ENCODE assay signal across 21 cellular contexts in genomic region chr2:44061876-44062275, GRCh38.
"Had no signal": no experiment of that assay in that cellular context is flagged by ENCODE, and none has a peak within 500 bp of the region (broad histone marks: within the 10 kb centered on the region; RNA-seq: fewer than 3 reads in every experiment).

No MANE protein-coding gene starts in this region.

- ATAC-seq: activated CD8-positive, alpha-beta memory T cell treated with anti-CD3 and anti-CD28 coated beads, Interleukin-2, amount 10 ng/mL, durations not matched to agents 7 days and 5 days; activated CD8-positive, alpha-beta T cell treated with anti-CD3 and anti-CD28 coated beads for 36 hours; activated naive CD8-positive, alpha-beta T cell treated with anti-CD3 and anti-CD28 coated beads, Interleukin-2, amount 50 U/mL, for 24 hours; heart right ventricle; left lung; naive thymus-derived CD8-positive, alpha-beta T cell had no signal

- H3K9me3 ChIP-seq: heart right ventricle, left lung, sigmoid colon had no signal

- FAIRE-seq: endometrium, kidney had no signal

- DNase-seq: activated CD4-positive, alpha-beta T cell treated with anti-CD3 and anti-CD28 coated beads, Interleukin-2, amount 10 ng/mL, durations not matched to agents 7 days and 5 days; activated CD4-positive, CD25-positive, alpha-beta regulatory T cell treated with anti-CD3 and anti-CD28 coated beads, Interleukin-2, amount 50 U/mL, for 72 hours; activated CD8-positive, alpha-beta memory T cell treated with anti-CD3 and anti-CD28 coated beads, Interleukin-2, amount 10 ng/mL, durations not matched to agents 7 days and 5 days; activated CD8-positive, alpha-beta T cell treated with anti-CD3 and anti-CD28 coated beads for 36 hours; activated gamma-delta T cell; activated naive CD4-positive, alpha-beta T cell treated with anti-CD3 and anti-CD28 coated beads, Interleukin-2, amount 50 U/mL, for 16 hours; activated naive CD8-positive, alpha-beta T cell treated with anti-CD3 and anti-CD28 coated beads, Interleukin-2, amount 50 U/mL, for 24 hours; cortex of kidney; erythroblast; foreskin fibroblast; heart right ventricle; kidney; left lung; naive thymus-derived CD8-positive, alpha-beta T cell; posterior cingulate gyrus; sigmoid colon; stimulated activated CD4-positive, alpha-beta T cell treated with anti-CD3 and anti-CD28 coated beads, Interleukin-2, amount 100 ng/mL, for 48 hours; stimulated activated naive CD4-positive, alpha-beta T cell treated with Interleukin-2 at 50 U/mL for 16 hours had no signal

- H3K4me3 ChIP-seq: heart right ventricle, left lung, neural progenitor cell, sigmoid colon had no signal

- H3K27me3 ChIP-seq: left lung, neural progenitor cell, sigmoid colon had no signal

- H3K36me3 ChIP-seq: heart right ventricle, left lung, neural progenitor cell, sigmoid colon had no signal

- H3K27ac ChIP-seq: heart right ventricle, left lung, neural progenitor cell, sigmoid colon, VCaP had no signal

- H2AFZ ChIP-seq: neural progenitor cell had no signal

- H3K4me2 ChIP-seq: neural progenitor cell had no signal

- H3K4me1 ChIP-seq: heart right ventricle, left lung, neural progenitor cell, sigmoid colon had no signal

- H3K9ac ChIP-seq: neural progenitor cell had no signal
